In genomic region chr6:167663784-167664432, GRCh38 we compare ENCODE assay signal across 20 cellular contexts.
"Had no signal": no experiment of that assay in that cellular context is flagged by ENCODE, and none has a peak within 500 bp of the region (broad histone marks: within the 10 kb centered on the region; RNA-seq: fewer than 3 reads in every experiment).

No MANE protein-coding gene starts in this region.

- ATAC-seq: activated CD8-positive, alpha-beta memory T cell treated with anti-CD3 and anti-CD28 coated beads, Interleukin-2, amount 10 ng/mL, durations not matched to agents 7 days and 5 days; activated CD8-positive, alpha-beta T cell treated with anti-CD3 and anti-CD28 coated beads for 36 hours; left ventricle myocardium superior; psoas muscle; stimulated activated effector memory CD8-positive, alpha-beta T cell treated with anti-CD3 and anti-CD28 coated beads, Interleukin-12 subunit alpha, Interleukin-12 subunit beta, amount 100 ng/mL, for 72 hours; T-helper 17 cell had no signal

- H3K27me3 ChIP-seq: right atrium auricular region, uterus had no signal

- DNase-seq: activated B cell treated with CpG ODN at 0.5 μM for 24 hours; activated CD4-positive, alpha-beta T cell treated with anti-CD3 and anti-CD28 coated beads, Interleukin-2, amount 10 ng/mL, durations not matched to agents 7 days and 5 days; activated CD8-positive, alpha-beta memory T cell treated with anti-CD3 and anti-CD28 coated beads, Interleukin-2, amount 10 ng/mL, durations not matched to agents 7 days and 5 days; activated CD8-positive, alpha-beta T cell treated with anti-CD3 and anti-CD28 coated beads for 36 hours; activated effector memory CD4-positive, alpha-beta T cell treated with anti-CD3 and anti-CD28 coated beads, Interleukin-2, amount 50 U/mL, for 16 hours; activated naive CD4-positive, alpha-beta T cell treated with anti-CD3 and anti-CD28 coated beads, Interleukin-2, amount 10 ng/mL, durations not matched to agents 7 days and 5 days; activated T-cell treated with anti-CD3 and anti-CD28 coated beads for 4 hours; amygdala; cerebellar nuclear complex; left ventricle myocardium superior; midbrain; psoas muscle; stimulated activated CD4-positive, alpha-beta T cell treated with anti-CD3 and anti-CD28 coated beads, Interleukin-2, amount 100 ng/mL, for 24 hours; SW 1271; T-helper 17 cell; trophoblast cell; uterus had no signal

- H3K4me3 Mint-ChIP-seq: activated B cell treated with CpG ODN at 0.5 μM for 24 hours; activated CD4-positive, alpha-beta T cell treated with anti-CD3 and anti-CD28 coated beads, Interleukin-2, amount 10 ng/mL, durations not matched to agents 7 days and 5 days; activated CD8-positive, alpha-beta memory T cell treated with anti-CD3 and anti-CD28 coated beads, Interleukin-2, amount 10 ng/mL, durations not matched to agents 7 days and 5 days; activated CD8-positive, alpha-beta T cell treated with anti-CD3 and anti-CD28 coated beads for 36 hours; activated naive CD4-positive, alpha-beta T cell treated with anti-CD3 and anti-CD28 coated beads, Interleukin-2, amount 10 ng/mL, durations not matched to agents 7 days and 5 days; stimulated activated effector memory CD8-positive, alpha-beta T cell treated with anti-CD3 and anti-CD28 coated beads, Interleukin-12 subunit alpha, Interleukin-12 subunit beta, amount 100 ng/mL, for 72 hours; T-helper 17 cell had no signal

- H3K27me3 Mint-ChIP-seq: activated B cell treated with CpG ODN at 0.5 μM for 24 hours; activated CD4-positive, alpha-beta T cell treated with anti-CD3 and anti-CD28 coated beads, Interleukin-2, amount 10 ng/mL, durations not matched to agents 7 days and 5 days; activated CD8-positive, alpha-beta memory T cell treated with anti-CD3 and anti-CD28 coated beads, Interleukin-2, amount 10 ng/mL, durations not matched to agents 7 days and 5 days; activated CD8-positive, alpha-beta T cell treated with anti-CD3 and anti-CD28 coated beads for 36 hours had no signal

- H3K27ac Mint-ChIP-seq: activated B cell treated with CpG ODN at 0.5 μM for 24 hours; activated CD4-positive, alpha-beta T cell treated with anti-CD3 and anti-CD28 coated beads, Interleukin-2, amount 10 ng/mL, durations not matched to agents 7 days and 5 days; activated CD8-positive, alpha-beta memory T cell treated with anti-CD3 and anti-CD28 coated beads, Interleukin-2, amount 10 ng/mL, durations not matched to agents 7 days and 5 days; activated CD8-positive, alpha-beta T cell treated with anti-CD3 and anti-CD28 coated beads for 36 hours; activated naive CD4-positive, alpha-beta T cell treated with anti-CD3 and anti-CD28 coated beads, Interleukin-2, amount 10 ng/mL, durations not matched to agents 7 days and 5 days; stimulated activated effector memory CD8-positive, alpha-beta T cell treated with anti-CD3 and anti-CD28 coated beads, Interleukin-12 subunit alpha, Interleukin-12 subunit beta, amount 100 ng/mL, for 72 hours; T-helper 17 cell had no signal

- H3K36me3 Mint-ChIP-seq: activated CD8-positive, alpha-beta memory T cell treated with anti-CD3 and anti-CD28 coated beads, Interleukin-2, amount 10 ng/mL, durations not matched to agents 7 days and 5 days; activated naive CD4-positive, alpha-beta T cell treated with anti-CD3 and anti-CD28 coated beads, Interleukin-2, amount 10 ng/mL, durations not matched to agents 7 days and 5 days; stimulated activated effector memory CD8-positive, alpha-beta T cell treated with anti-CD3 and anti-CD28 coated beads, Interleukin-12 subunit alpha, Interleukin-12 subunit beta, amount 100 ng/mL, for 72 hours had no signal

- H3K4me1 Mint-ChIP-seq: activated B cell treated with CpG ODN at 0.5 μM for 24 hours; activated CD4-positive, alpha-beta T cell treated with anti-CD3 and anti-CD28 coated beads, Interleukin-2, amount 10 ng/mL, durations not matched to agents 7 days and 5 days; activated CD8-positive, alpha-beta memory T cell treated with anti-CD3 and anti-CD28 coated beads, Interleukin-2, amount 10 ng/mL, durations not matched to agents 7 days and 5 days; activated naive CD4-positive, alpha-beta T cell treated with anti-CD3 and anti-CD28 coated beads, Interleukin-2, amount 10 ng/mL, durations not matched to agents 7 days and 5 days; stimulated activated effector memory CD8-positive, alpha-beta T cell treated with anti-CD3 and anti-CD28 coated beads, Interleukin-12 subunit alpha, Interleukin-12 subunit beta, amount 100 ng/mL, for 72 hours; T-helper 17 cell had no signal

- H3K4me1 ChIP-seq: psoas muscle had no signal

- H3K36me3 ChIP-seq: right atrium auricular region, uterus had no signal

- H3K9me3 ChIP-seq: psoas muscle, right atrium auricular region, uterus had no signal

- H3K27ac ChIP-seq: epithelial cell of prostate, psoas muscle, right atrium auricular region, uterus had no signal

- H3K4me3 ChIP-seq: psoas muscle, right atrium auricular region, uterus had no signal

- H3K9me3 Mint-ChIP-seq: activated B cell treated with CpG ODN at 0.5 μM for 24 hours; activated CD4-positive, alpha-beta T cell treated with anti-CD3 and anti-CD28 coated beads, Interleukin-2, amount 10 ng/mL, durations not matched to agents 7 days and 5 days; activated CD8-positive, alpha-beta T cell treated with anti-CD3 and anti-CD28 coated beads for 36 hours; activated naive CD4-positive, alpha-beta T cell treated with anti-CD3 and anti-CD28 coated beads, Interleukin-2, amount 10 ng/mL, durations not matched to agents 7 days and 5 days; stimulated activated effector memory CD8-positive, alpha-beta T cell treated with anti-CD3 and anti-CD28 coated beads, Interleukin-12 subunit alpha, Interleukin-12 subunit beta, amount 100 ng/mL, for 72 hours had no signal
